In the genomic region with DNA sequence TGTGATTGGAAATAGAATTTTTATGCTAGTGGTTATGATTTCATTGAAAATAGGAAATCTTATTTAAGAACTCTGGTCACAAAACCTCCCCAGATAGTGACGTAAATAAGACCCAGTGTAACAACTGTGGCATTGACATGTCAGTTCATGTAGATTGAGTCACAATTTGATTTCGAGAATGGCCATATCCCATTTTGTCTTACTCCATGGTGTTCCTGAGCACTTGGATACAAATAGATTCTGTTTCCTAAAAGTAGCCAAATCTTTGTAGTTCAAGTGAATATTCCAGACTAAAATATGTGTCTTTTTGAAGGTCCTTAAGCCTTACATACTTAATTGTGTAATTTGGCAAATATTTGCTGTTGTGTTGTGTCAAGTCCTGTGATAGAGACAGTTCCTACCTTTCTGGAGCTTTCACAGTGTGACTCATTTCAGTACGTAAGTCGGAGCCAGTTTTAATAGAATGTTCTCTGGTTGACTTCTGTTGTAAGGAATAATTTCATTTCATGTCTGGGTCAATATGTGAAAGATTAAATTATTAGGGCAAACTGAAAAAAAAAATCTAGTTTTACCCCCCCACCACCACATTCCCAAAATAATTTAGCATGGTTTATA, we compare ENCODE assay signal across 10 cellular contexts. TPM values are rescaled to one million over a fixed set of nuclear protein-coding genes. Genes with fewer than 3 reads are reported as not detected.
A peak's percentile ranks its signal among the peaks of the same experiment; 100 is the strongest.
DNase-seq lines count a peak whose midpoint lies in the region; ATAC-seq, FAIRE-seq and TF ChIP-seq lines count a peak whose summit lies in the region.
"Had no signal": no experiment of that assay in that cellular context is flagged by ENCODE, and none has a peak within 500 bp of the region (broad histone marks: within the 10 kb centered on the region; RNA-seq: fewer than 3 reads in every experiment).

No MANE protein-coding gene starts in this region.

- ATAC-seq in activated naive CD8-positive, alpha-beta T cell treated with anti-CD3 and anti-CD28 coated beads, Interleukin-2, amount 50 U/mL, for 24 hours = no peak
- no peak for ATAC-seq in HepG2

- no peak for TF ChIP-seq RAD21 in HepG2 (CRISPR knock-in tag; IDR thresholded peaks at IDR 0.05)

- no TSS peak for BruUV-seq in HepG2 (replicated peaks; lab: Mats Ljungman, UMichigan)

- no peak for TF ChIP-seq EP300 in HepG2 (IDR thresholded peaks at IDR 0.05; ENCODE audit: low read depth in 2 of 2, low read length in 2 of 2)
- no peak for TF ChIP-seq EP300 in HepG2 (CRISPR knock-in tag; IDR thresholded peaks at IDR 0.05; ENCODE audit: borderline replicate concordance)

- H3K27me3 ChIP-seq in ACC112 (ENCODE audit: insufficient read depth, low read length) = no peaks in the 10 kb centered on the region
- H3K27me3 ChIP-seq in KMS-11 (ENCODE audit: insufficient read depth, low read depth) = no peaks in the 10 kb centered on the region
- H3K27me3 ChIP-seq in HepG2 (ENCODE audit: control insufficient read depth in 1 of 2, insufficient read depth in 2 of 2, low read length in 2 of 2) = no peaks in the 10 kb centered on the region; a peak in 1 of 5 replicates

- in situ Hi-C loops in HepG2 (cut with HindIII; ENCODE audit: extremely low pct_ligation_motif_present, low pct_unique_long_range_greater_than_20kb) = loop anchor here (10.0 kb wide), 1 partner anchor 195 kb away; no protein-coding TSS in a partner anchor

- TF ChIP-seq POLR2A in HepG2 (IDR thresholded peaks at IDR 0.05; ENCODE audit: insufficient read depth in 1 of 2, low read depth in 2 of 2, low read length in 2 of 2) = peak in 1 of 2 experiments; percentile 10; a peak in 2 of 4 replicates

- H3K4me1 ChIP-seq in ACC112 (ENCODE audit: control insufficient read depth, insufficient read depth, low read length, unreplicated experiment) (peaks cover 60% of the 10 kb centered on the region), KMS-11 (ENCODE audit: low read depth, poor library complexity, severe bottlenecking) (peaks cover 20% of the 10 kb centered on the region), HepG2 (ENCODE audit: insufficient read depth, low read length) (peaks cover 56% of the 10 kb centered on the region)

- 90% methylated on average over 4 of the region's 4 CpGs for WGBS in HepG2 (ENCODE audit: low lambda C conversion rate)

- H3K36me3 Mint-ChIP-seq in activated naive CD8-positive, alpha-beta T cell treated with anti-CD3 and anti-CD28 coated beads, Interleukin-2, amount 50 U/mL, for 24 hours (ENCODE audit: low read depth) = peaks cover 75% of the 10 kb centered on the region
- peaks cover 3 to 9% of the 10 kb centered on the region in 2 donors for H3K36me3 Mint-ChIP-seq in CD14-positive monocyte

- no peak overlapping the region for H3K4me3 Mint-ChIP-seq in activated naive CD8-positive, alpha-beta T cell treated with anti-CD3 and anti-CD28 coated beads, Interleukin-2, amount 50 U/mL, for 24 hours
- no peak overlapping the region for H3K4me3 Mint-ChIP-seq in CD14-positive monocyte

- H3K27me3 Mint-ChIP-seq in activated naive CD8-positive, alpha-beta T cell treated with anti-CD3 and anti-CD28 coated beads, Interleukin-2, amount 50 U/mL, for 24 hours = no peaks in the 10 kb centered on the region
- no peaks in the 10 kb centered on the region for H3K27me3 Mint-ChIP-seq in CD14-positive monocyte (ENCODE audit: low read depth in 3 of 3)

- FAIRE-seq in HepG2 (lab: Jason Lieb, UNC) = no peak
- FAIRE-seq: HTR-8/SVneo had no signal

- no peaks in the 10 kb centered on the region for H3K9me3 ChIP-seq in HepG2 (ENCODE audit: low read length)

- H3K4me1 Mint-ChIP-seq in activated naive CD8-positive, alpha-beta T cell treated with anti-CD3 and anti-CD28 coated beads, Interleukin-2, amount 50 U/mL, for 24 hours = peaks cover 63% of the 10 kb centered on the region
- peaks cover 8% of the 10 kb centered on the region for H3K4me1 Mint-ChIP-seq in CD14-positive monocyte

- H3K79me2 ChIP-seq in ACC112 (ENCODE audit: control insufficient read depth, insufficient read depth, low read length, unreplicated experiment) (peaks cover 16% of the 10 kb centered on the region), KMS-11 (ENCODE audit: insufficient read depth, low read depth) (peaks cover 16% of the 10 kb centered on the region), HepG2 (ENCODE audit: insufficient read depth, low read length) (peaks cover 5% of the 10 kb centered on the region)

- peak overlapping the region; percentile 53 for H3K27ac Mint-ChIP-seq in activated naive CD8-positive, alpha-beta T cell treated with anti-CD3 and anti-CD28 coated beads, Interleukin-2, amount 50 U/mL, for 24 hours
- no peak overlapping the region for H3K27ac Mint-ChIP-seq in CD14-positive monocyte

- no peak overlapping the region for H3K4me2 ChIP-seq in KMS-11
- H3K4me2 ChIP-seq in HepG2 (ENCODE audit: low read depth, low read length) = no peak overlapping the region

- intact Hi-C loops in HepG2 (cut with micrococcal nuclease; ENCODE audit: unreplicated experiment) = loop anchor here (5.0 to 10.0 kb wide), 2 partner anchors 132 to 295 kb away; a partner anchor contains a TSS
- intact Hi-C loops in CD14-positive monocyte (cut with micrococcal nuclease) = loop anchor here (5.0 to 10.0 kb wide), 2 partner anchors 193 to 195 kb away; no protein-coding TSS in a partner anchor

- H2AFZ ChIP-seq in ACC112 (ENCODE audit: low read length, unreplicated experiment) = no peak overlapping the region
- H2AFZ ChIP-seq in KMS-11 (ENCODE audit: low read depth) = no peak overlapping the region
- H2AFZ ChIP-seq in HepG2 (ENCODE audit: low read length) = no peak overlapping the region

- TF ChIP-seq CTCF in KMS-11 (conservative IDR thresholded peaks at IDR 0.05; ENCODE audit: low read depth, low read length) (no peak), HepG2 (CRISPR knock-in tag; IDR thresholded peaks at IDR 0.05) (no peak), CD14-positive monocyte (IDR thresholded peaks at IDR 0.05) (no peak)

- CTCF ChIA-PET in HepG2 (lab: Yijun Ruan, JAX; ENCODE audit: low intra/inter-chr PET ratio, low total read pairs) = interaction anchor here (1.6 kb wide), 1 partner anchor 134 kb away, joined by 5 read pairs; no protein-coding TSS in a partner anchor

- no peak for DNase-seq in activated naive CD8-positive, alpha-beta T cell treated with anti-CD3 and anti-CD28 coated beads, Interleukin-2, amount 50 U/mL, for 24 hours
- peak; percentile 30 for DNase-seq in HepG2 (ENCODE audit: low spot score)
- DNase-seq in Ammon's horn (ENCODE audit: low spot score) = no peak
- no peak for DNase-seq in CD14-positive monocyte (ENCODE audit: low spot score)
- DNase-seq in stimulated activated CD4-positive, alpha-beta T cell treated with anti-CD3 and anti-CD28 coated beads, Interleukin-15, amount 100 ng/mL, for 24 hours = no peak
- no peak for DNase-seq in stimulated activated CD4-positive, alpha-beta T cell treated with anti-CD3 and anti-CD28 coated beads, Interleukin-2, amount 100 ng/mL, for 24 hours

- H3K36me3 ChIP-seq in ACC112 (ENCODE audit: insufficient read depth, low read length) (peaks cover 9% of the 10 kb centered on the region), KMS-11 (ENCODE audit: insufficient read depth) (peaks cover 6% of the 10 kb centered on the region; the same call in 1 of the 2 replicates), HepG2 (replicated peaks in 1 of 2; ENCODE audit: control insufficient read depth in 1 of 2, insufficient read depth in 2 of 2, low read length in 2 of 2) (peaks cover 0 to 4% of the 10 kb centered on the region in 2 experiments; a peak in 2 of 5 replicates)

- H4K20me1 ChIP-seq in KMS-11 (ENCODE audit: insufficient read depth) (no peaks in the 10 kb centered on the region), HepG2 (ENCODE audit: insufficient read depth, low read length) (no peaks in the 10 kb centered on the region)

- H3K27ac ChIP-seq in ACC112 (ENCODE audit: low read depth, low read length) (peak overlapping the region; percentile 100), KMS-11 (peak overlapping the region; percentile 37; the same call in 1 of the 2 replicates), HepG2 (ENCODE audit: extremely low read length, insufficient read depth, low read length) (peak overlapping the region; percentile 7)

- H3K9ac ChIP-seq in KMS-11 = no peak overlapping the region
- H3K9ac ChIP-seq in HepG2 (ENCODE audit: insufficient read depth, low read depth, low read length) = no peak overlapping the region

- no peaks in the 10 kb centered on the region for H3K9me3 Mint-ChIP-seq in activated naive CD8-positive, alpha-beta T cell treated with anti-CD3 and anti-CD28 coated beads, Interleukin-2, amount 50 U/mL, for 24 hours
- H3K9me3 Mint-ChIP-seq in CD14-positive monocyte = no peaks in the 10 kb centered on the region
- H3K9me3 Mint-ChIP-seq: neural crest cell had no signal

- POLR2A ChIA-PET in HepG2 (lab: Yijun Ruan, JAX) = no interaction called here

- H3K4me3 ChIP-seq in ACC112 (ENCODE audit: low read depth, low read length) = peak overlapping the region; percentile 65
- no peak overlapping the region for H3K4me3 ChIP-seq in KMS-11 (IDR thresholded peaks at IDR 0.05; ENCODE audit: insufficient read depth, low read depth, low read length)
- H3K4me3 ChIP-seq in HepG2 (replicated peaks in 1 of 3; ENCODE audit: insufficient read depth in 1 of 3, low read depth in 2 of 3, low read length in 3 of 3) = no peak overlapping the region

TF ChIP-seq in HepG2, 621 proteins besides CTCF, POLR2A, EP300 and RAD21 (continues in another document):
- TF ChIP-seq KLF11 (CRISPR knock-in tag; IDR thresholded peaks at IDR 0.05) = no peak

RNA-seq across cellular contexts. Expression of a gene that starts 37.1 kb away (rescaled TPM):
- total RNA-seq in HepG2 (2016; rRNA removed; fragmentation: Illumina TruSeq; extraction: Trizol) = 251 and 352 TPM in 2 replicates
- 240 and 298 TPM in 2 replicates for total RNA-seq in HepG2 (2016; cell fraction: cytosol; rRNA removed; fragmentation: Illumina TruSeq; extraction: Trizol; ENCODE audit: low read depth)
- total RNA-seq in HepG2 (2016; cell fraction: insoluble cytoplasmic fraction; rRNA removed; fragmentation: Illumina TruSeq; extraction: Trizol) = 254 and 324 TPM in 2 replicates
- 330 and 358 TPM in 2 replicates for total RNA-seq in HepG2 (2016; cell fraction: membrane; rRNA removed; fragmentation: Illumina TruSeq; extraction: Trizol)
- total RNA-seq in HepG2 (2016; cell fraction: nucleus; rRNA removed; fragmentation: Illumina TruSeq; extraction: Trizol) = 87.9 and 93.9 TPM in 2 replicates
- polyA plus RNA-seq in HepG2 (2011; rRNA removed) (328 and 369 TPM in 2 replicates), CD14-positive monocyte (100 to 1,000 TPM in 1 of 2 donors, 10 to 100 TPM in 1; 93.3 to 111 TPM)
- polyA plus RNA-seq in HepG2 (2011; cell fraction: cytosol; rRNA removed) = 127 and 129 TPM in 2 replicates
- 34.6 and 47.7 TPM in 2 replicates for polyA plus RNA-seq in HepG2 (2011; cell fraction: nucleus; rRNA removed)
- 309 and 319 TPM in 2 replicates for polyA plus RNA-seq in HepG2 (2012)
- polyA plus RNA-seq in HepG2 (2016; cell fraction: cytosol; fragmentation: Illumina TruSeq; extraction: Trizol; ENCODE audit: low read depth) = 336 and 479 TPM in 2 replicates
- polyA plus RNA-seq in HepG2 (2016; cell fraction: insoluble cytoplasmic fraction; fragmentation: Illumina TruSeq; extraction: Trizol; ENCODE audit: low read depth) = 318 and 360 TPM in 2 replicates
- 372 and 511 TPM in 2 replicates for polyA plus RNA-seq in HepG2 (2016; cell fraction: membrane; fragmentation: Illumina TruSeq; extraction: Trizol; ENCODE audit: low read depth)
- 176 and 184 TPM in 2 replicates for polyA plus RNA-seq in HepG2 (2016; cell fraction: nucleus; fragmentation: Illumina TruSeq; extraction: Trizol; ENCODE audit: insufficient read depth, low read depth)
- polyA minus RNA-seq in HepG2 (2011; rRNA and poly(A)+ RNA removed; ENCODE audit: low replicate concordance) = 115 and 385 TPM in 2 replicates
- polyA minus RNA-seq in HepG2 (2011; cell fraction: cytosol; rRNA and poly(A)+ RNA removed) = 16.5 and 34.8 TPM in 2 replicates
- 30.5 and 32.2 TPM in 2 replicates for polyA minus RNA-seq in HepG2 (2011; cell fraction: nucleus; rRNA and poly(A)+ RNA removed)

Comparison
In these comparisons a context has a peak if more than half of its experiments do, and no peak if none do; other contexts are left out.
1. H3K27ac ChIP-seq: peak in every context shown above with its lines; median percentile 100 in ACC112; 37 in KMS-11; 7 in HepG2.